In genomic region chr17:78800132-78800931, GRCh38 we compare ENCODE assay signal across 17 cellular contexts. TPM values are rescaled to one million over a fixed set of nuclear protein-coding genes. Genes with fewer than 3 reads are reported as not detected.
A peak's percentile ranks its signal among the peaks of the same experiment; 100 is the strongest.
DNase-seq lines count a peak whose midpoint lies in the region; ATAC-seq and TF ChIP-seq lines count a peak whose summit lies in the region.
"Had no signal": no experiment of that assay in that cellular context is flagged by ENCODE, and none has a peak within 500 bp of the region (broad histone marks: within the 10 kb centered on the region; RNA-seq: fewer than 3 reads in every experiment).

No MANE protein-coding gene starts in this region.

- peaks cover 75% of the 10 kb centered on the region for H3K36me3 ChIP-seq in CD4-positive, CD25-positive, alpha-beta regulatory T cell (ENCODE audit: control insufficient read depth, insufficient read depth, low read length)
- peaks cover 61% of the 10 kb centered on the region for H3K36me3 ChIP-seq in CD8-positive, alpha-beta T cell (ENCODE audit: insufficient read depth, low read length)

- no peaks in the 10 kb centered on the region for H3K9me3 Mint-ChIP-seq in CD4-positive, CD25-positive, alpha-beta regulatory T cell
- no peaks in the 10 kb centered on the region for H3K9me3 Mint-ChIP-seq in CD8-positive, alpha-beta T cell
- H3K9me3 Mint-ChIP-seq in activated T-helper 2 cell treated with anti-CD3 and anti-CD28 coated beads, Interferon-gamma antibody, Interleukin-2, Interleukin-4, amounts not matched to agents 10 μg/mL and 5 μg/mL and 100 μg/mL, durations not matched to agents 14 hours and 24 hours and 36 hours, result no peaks in the 10 kb centered on the region
- H3K9me3 Mint-ChIP-seq in naive B cell, result no peaks in the 10 kb centered on the region

- H3K9me3 ChIP-seq in CD4-positive, CD25-positive, alpha-beta regulatory T cell (ENCODE audit: control insufficient read depth in 2 of 2, low read length in 2 of 2), result no peaks in the 10 kb centered on the region
- H3K9me3 ChIP-seq in CD8-positive, alpha-beta T cell (ENCODE audit: low read length), result no peaks in the 10 kb centered on the region
- H3K9me3 ChIP-seq: heart left ventricle, thyroid gland had no signal

- H3K4me3 Mint-ChIP-seq in CD4-positive, CD25-positive, alpha-beta regulatory T cell, result peak overlapping the region in 2 of 4 donors; percentile 15 to 22
- H3K4me3 Mint-ChIP-seq in CD8-positive, alpha-beta T cell, result no peak overlapping the region
- H3K4me3 Mint-ChIP-seq in activated T-helper 2 cell treated with anti-CD3 and anti-CD28 coated beads, Interferon-gamma antibody, Interleukin-2, Interleukin-4, amounts not matched to agents 10 μg/mL and 5 μg/mL and 100 μg/mL, durations not matched to agents 14 hours and 24 hours and 36 hours (ENCODE audit: low read depth), result no peak overlapping the region
- H3K4me3 Mint-ChIP-seq in naive B cell, result peak overlapping the region in 1 of 8 donors; percentile 61
- H3K4me3 Mint-ChIP-seq: B cell had no signal

- H3K36me3 Mint-ChIP-seq in CD4-positive, CD25-positive, alpha-beta regulatory T cell, result peaks cover 45% of the 10 kb centered on the region
- peaks cover 89% of the 10 kb centered on the region for H3K36me3 Mint-ChIP-seq in CD8-positive, alpha-beta T cell
- H3K36me3 Mint-ChIP-seq in activated T-helper 2 cell treated with anti-CD3 and anti-CD28 coated beads, Interferon-gamma antibody, Interleukin-2, Interleukin-4, amounts not matched to agents 10 μg/mL and 5 μg/mL and 100 μg/mL, durations not matched to agents 14 hours and 24 hours and 36 hours (ENCODE audit: low read depth), result peaks cover 78% of the 10 kb centered on the region
- peaks cover 30 to 39% of the 10 kb centered on the region in 2 donors for H3K36me3 Mint-ChIP-seq in naive B cell

- TF ChIP-seq CTCF in CD8-positive, alpha-beta T cell (IDR thresholded peaks at IDR 0.05), result no peak

- H3K4me1 ChIP-seq in CD4-positive, CD25-positive, alpha-beta regulatory T cell (ENCODE audit: control insufficient read depth, insufficient read depth, low read length, poor library complexity, severe bottlenecking), result peaks cover 25% of the 10 kb centered on the region
- peaks cover 30% of the 10 kb centered on the region for H3K4me1 ChIP-seq in CD8-positive, alpha-beta T cell (ENCODE audit: insufficient read depth, low read length)
- H3K4me1 ChIP-seq: thyroid gland had no signal

- H3K4me3 ChIP-seq in CD4-positive, CD25-positive, alpha-beta regulatory T cell (ENCODE audit: low read depth, low read length), result no peak overlapping the region
- no peak overlapping the region for H3K4me3 ChIP-seq in CD8-positive, alpha-beta T cell (ENCODE audit: low read depth, low read length)
- H3K4me3 ChIP-seq: heart left ventricle, SK-N-MC, thyroid gland had no signal

- no peaks in the 10 kb centered on the region for H3K27me3 ChIP-seq in CD4-positive, CD25-positive, alpha-beta regulatory T cell (ENCODE audit: control insufficient read depth, insufficient read depth, low read length)
- no peaks in the 10 kb centered on the region for H3K27me3 ChIP-seq in CD8-positive, alpha-beta T cell (ENCODE audit: insufficient read depth, low read length)
- H3K27me3 ChIP-seq: heart left ventricle, thyroid gland had no signal

- H3K4me1 Mint-ChIP-seq in CD4-positive, CD25-positive, alpha-beta regulatory T cell, result peaks cover 11 to 60% (median 24%) of the 10 kb centered on the region in 4 donors
- H3K4me1 Mint-ChIP-seq in CD8-positive, alpha-beta T cell (ENCODE audit: low read depth), result peaks cover 63% of the 10 kb centered on the region
- peaks cover 32% of the 10 kb centered on the region for H3K4me1 Mint-ChIP-seq in activated T-helper 2 cell treated with anti-CD3 and anti-CD28 coated beads, Interferon-gamma antibody, Interleukin-2, Interleukin-4, amounts not matched to agents 10 μg/mL and 5 μg/mL and 100 μg/mL, durations not matched to agents 14 hours and 24 hours and 36 hours (ENCODE audit: low read depth)
- H3K4me1 Mint-ChIP-seq in naive B cell, result peaks cover 13 to 26% (median 19%) of the 10 kb centered on the region in 3 donors

- no peak for DNase-seq in CD4-positive, CD25-positive, alpha-beta regulatory T cell
- DNase-seq in CD8-positive, alpha-beta T cell, result no peak
- DNase-seq in activated T-helper 2 cell treated with anti-CD3 and anti-CD28 coated beads, Interferon-gamma antibody, Interleukin-2, Interleukin-4, amounts not matched to agents 10 μg/mL and 5 μg/mL and 100 μg/mL, durations not matched to agents 14 hours and 24 hours and 36 hours (ENCODE audit: low spot score), result no peak
- DNase-seq in naive B cell (no peak), NCI-H524 (lab: John Stamatoyannopoulos, UW) (no peak), caudate nucleus (lab: John Stamatoyannopoulos, UW) (no peak), HuH-7.5 (ENCODE audit: low spot score) (no peak)
- DNase-seq: DMS53; effector CD8-positive, alpha-beta T cell; NCI-H2029; NCI-H524 treated with DMSO at 0.1 percent for 48 hours; stimulated activated CD4-positive, alpha-beta T cell treated with anti-CD3 and anti-CD28 coated beads, Interleukin-4, amount 100 ng/mL, for 1 hour; stimulated activated CD8-positive, alpha-beta memory T cell treated with anti-CD3 and anti-CD28 coated beads, Interleukin-4, amount 100 ng/mL, for 48 hours; thyroid gland had no signal

- no peaks in the 10 kb centered on the region for H3K27me3 Mint-ChIP-seq in CD4-positive, CD25-positive, alpha-beta regulatory T cell
- no peaks in the 10 kb centered on the region for H3K27me3 Mint-ChIP-seq in CD8-positive, alpha-beta T cell (ENCODE audit: low read depth)
- no peaks in the 10 kb centered on the region for H3K27me3 Mint-ChIP-seq in activated T-helper 2 cell treated with anti-CD3 and anti-CD28 coated beads, Interferon-gamma antibody, Interleukin-2, Interleukin-4, amounts not matched to agents 10 μg/mL and 5 μg/mL and 100 μg/mL, durations not matched to agents 14 hours and 24 hours and 36 hours (ENCODE audit: low read depth)
- H3K27me3 Mint-ChIP-seq in naive B cell, result no peaks in the 10 kb centered on the region
- H3K27me3 Mint-ChIP-seq: B cell had no signal

- no peak overlapping the region for H3K27ac ChIP-seq in CD4-positive, CD25-positive, alpha-beta regulatory T cell (ENCODE audit: insufficient read depth, low read length, poor library complexity, severe bottlenecking)
- no peak overlapping the region for H3K27ac ChIP-seq in CD8-positive, alpha-beta T cell (ENCODE audit: low read depth, low read length)
- no peak overlapping the region for H3K27ac ChIP-seq in caudate nucleus (ENCODE audit: low read depth, low read length)
- H3K27ac ChIP-seq: heart left ventricle, SK-N-MC, thyroid gland had no signal

- intact Hi-C loops in CD8-positive, alpha-beta T cell (cut with DNase I, micrococcal nuclease), result no loop called here
- intact Hi-C loops in activated T-helper 2 cell treated with anti-CD3 and anti-CD28 coated beads, Interferon-gamma antibody, Interleukin-2, Interleukin-4, amounts not matched to agents 10 μg/mL and 5 μg/mL and 100 μg/mL, durations not matched to agents 14 hours and 24 hours and 36 hours (cut with micrococcal nuclease), result no loop called here

- H3K27ac Mint-ChIP-seq in CD4-positive, CD25-positive, alpha-beta regulatory T cell, result peak overlapping the region; percentile 5 to 97 (median 82)
- peak overlapping the region; percentile 70 for H3K27ac Mint-ChIP-seq in CD8-positive, alpha-beta T cell
- H3K27ac Mint-ChIP-seq in activated T-helper 2 cell treated with anti-CD3 and anti-CD28 coated beads, Interferon-gamma antibody, Interleukin-2, Interleukin-4, amounts not matched to agents 10 μg/mL and 5 μg/mL and 100 μg/mL, durations not matched to agents 14 hours and 24 hours and 36 hours, result peak overlapping the region; percentile 11
- peak overlapping the region in 4 of 6 donors; percentile 11 to 96 (median 76) for H3K27ac Mint-ChIP-seq in naive B cell

- ATAC-seq in CD4-positive, CD25-positive, alpha-beta regulatory T cell (ENCODE audit: low read depth in 2 of 2), result no peak
- no peak for ATAC-seq in CD8-positive, alpha-beta T cell
- no peak for ATAC-seq in naive B cell (ENCODE audit: low read depth in 2 of 2)
- ATAC-seq: heart left ventricle had no signal

- POLR2A ChIA-PET in CD8-positive, alpha-beta T cell (lab: Charles Lee), result interaction anchor here (0.7 to 1.0 kb wide), 2 partner anchors 14 to 40 kb away, joined by 3 read pairs; partner anchors contain the start of gene USP36

- CTCF ChIA-PET in CD8-positive, alpha-beta T cell (lab: Charles Lee), result interaction anchor here (0.6 to 6.7 kb wide), 10 partner anchors 10 to 111 kb away, joined by 3 to 61 read pairs (median 8); no protein-coding TSS in a partner anchor

RNA-seq across cellular contexts. Expression of gene CYTH1, which starts 18.3 kb away (rescaled TPM):
- total RNA-seq in CD4-positive, CD25-positive, alpha-beta regulatory T cell, result 487 TPM
- polyA plus RNA-seq in CD4-positive, CD25-positive, alpha-beta regulatory T cell, result 100 to 1,000 TPM; 202 to 214 (median 206) TPM
- 100 to 1,000 TPM; 475 to 490 TPM for total RNA-seq in CD8-positive, alpha-beta T cell
- 83.5 and 95.7 TPM in 2 replicates for total RNA-seq in activated T-helper 2 cell treated with anti-CD3 and anti-CD28 coated beads, Interferon-gamma antibody, Interleukin-2, Interleukin-4, amounts not matched to agents 10 μg/mL and 5 μg/mL and 100 μg/mL, durations not matched to agents 14 hours and 24 hours and 36 hours
- polyA plus RNA-seq in naive B cell (ENCODE audit: low read depth in 6 of 6), result 100 to 1,000 TPM; 165 to 235 (median 190) TPM

RNA-seq across cellular contexts. Expression of gene USP36, which starts 40.3 kb away (rescaled TPM):
- 407 TPM for total RNA-seq in CD4-positive, CD25-positive, alpha-beta regulatory T cell
- polyA plus RNA-seq in CD4-positive, CD25-positive, alpha-beta regulatory T cell, result 10 to 100 TPM; 19.6 to 22.2 (median 21.2) TPM
- 100 to 1,000 TPM; 755 to 805 TPM for total RNA-seq in CD8-positive, alpha-beta T cell
- total RNA-seq in activated T-helper 2 cell treated with anti-CD3 and anti-CD28 coated beads, Interferon-gamma antibody, Interleukin-2, Interleukin-4, amounts not matched to agents 10 μg/mL and 5 μg/mL and 100 μg/mL, durations not matched to agents 14 hours and 24 hours and 36 hours, result 103 and 105 TPM in 2 replicates
- 10 to 100 TPM; 14.9 to 37.9 (median 24.5) TPM for polyA plus RNA-seq in naive B cell (ENCODE audit: low read depth in 6 of 6)

Comparison
In these comparisons a context has a peak if more than half of its experiments do, and no peak if none do; other contexts are left out.
1. H3K27ac Mint-ChIP-seq: peak in every context shown above with its lines; median percentile 82 in CD4-positive, CD25-positive, alpha-beta regulatory T cell; 76 in naive B cell; 70 in CD8-positive, alpha-beta T cell; 11 in activated T-helper 2 cell treated with anti-CD3 and anti-CD28 coated beads, Interferon-gamma antibody, Interleukin-2, Interleukin-4, amounts not matched to agents 10 μg/mL and 5 μg/mL and 100 μg/mL, durations not matched to agents 14 hours and 24 hours and 36 hours.